In the genomic region with DNA sequence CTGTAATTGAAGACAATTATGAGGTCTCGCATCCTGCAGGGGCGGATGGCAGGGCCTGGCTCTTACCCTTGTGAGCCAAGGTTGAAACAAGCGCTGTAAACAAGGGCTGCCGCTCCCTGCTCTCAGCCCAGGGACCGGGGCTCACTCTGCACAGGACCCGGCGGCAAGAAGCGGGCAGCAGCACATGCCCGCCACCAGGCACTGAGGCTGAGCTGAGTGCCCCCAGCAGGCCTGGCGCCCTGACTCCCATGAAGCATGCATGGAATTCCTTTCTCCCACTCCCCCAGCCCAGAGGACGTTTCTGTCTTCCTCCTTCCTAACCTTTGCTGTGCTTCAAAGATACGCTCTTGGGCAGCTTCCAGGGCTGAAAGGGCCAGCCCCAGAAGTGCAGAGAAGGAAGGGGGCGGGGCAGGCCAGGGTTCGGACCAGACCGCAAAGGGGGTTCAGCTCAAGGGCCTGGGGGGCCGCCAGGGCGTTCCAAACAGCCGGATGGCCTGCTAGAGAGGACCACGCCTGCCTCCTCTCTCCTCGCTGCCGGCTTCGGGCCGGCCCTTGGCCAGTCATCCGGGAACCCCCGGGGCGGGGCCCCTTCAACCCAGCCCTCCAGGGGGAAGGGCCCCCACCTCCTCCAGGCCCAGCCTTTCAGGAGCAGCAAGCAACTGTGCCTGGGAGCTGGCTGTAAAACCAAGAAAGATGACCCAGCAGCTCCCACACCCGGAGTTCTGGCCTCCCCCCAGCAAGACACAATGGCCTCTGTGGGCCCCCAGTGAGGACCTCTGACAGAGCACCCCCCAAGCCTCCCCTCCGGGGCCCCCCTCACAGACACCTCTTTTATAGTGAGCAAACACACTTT, we compare ENCODE assay signal across 1 cellular context.
TF ChIP-seq lines count a peak whose summit lies in the region.

No MANE protein-coding gene starts in this region.

TF ChIP-seq in K562, 482 proteins besides CTCF, POLR2A, EP300 and RAD21 (continued from another document and continues in another):
- TF ChIP-seq, protein P1, sequence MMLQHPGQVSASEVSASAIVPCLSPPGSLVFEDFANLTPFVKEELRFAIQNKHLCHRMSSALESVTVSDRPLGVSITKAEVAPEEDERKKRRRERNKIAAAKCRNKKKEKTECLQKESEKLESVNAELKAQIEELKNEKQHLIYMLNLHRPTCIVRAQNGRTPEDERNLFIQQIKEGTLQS (IDR thresholded peaks at IDR 0.05): no peak
- TF ChIP-seq, protein P1 (CRISPR knock-in tag; conservative IDR thresholded peaks at IDR 0.05): no peak
- no peak for TF ChIP-seq ZZZ3 (IDR thresholded peaks at IDR 0.05)
- TF ChIP-seq ELF4 (CRISPR knock-in tag; IDR thresholded peaks at IDR 0.05): no peak
- TF ChIP-seq NFATC3 (IDR thresholded peaks at IDR 0.05): peak; percentile 75
- TF ChIP-seq GTF2A2 (tag; IDR thresholded peaks at IDR 0.05): no peak
- no peak for TF ChIP-seq RHOXF2B (CRISPR knock-in tag; conservative IDR thresholded peaks at IDR 0.05)
- TF ChIP-seq CREB1 (IDR thresholded peaks at IDR 0.05): no peak
- TF ChIP-seq CREB1 (CRISPR knock-in tag; IDR thresholded peaks at IDR 0.05): no peak
- peak; percentile 61; the same call in 1 of the 2 replicates for TF ChIP-seq RB1 (IDR thresholded peaks at IDR 0.05; ENCODE audit: low read depth)
- TF ChIP-seq, protein P2, sequence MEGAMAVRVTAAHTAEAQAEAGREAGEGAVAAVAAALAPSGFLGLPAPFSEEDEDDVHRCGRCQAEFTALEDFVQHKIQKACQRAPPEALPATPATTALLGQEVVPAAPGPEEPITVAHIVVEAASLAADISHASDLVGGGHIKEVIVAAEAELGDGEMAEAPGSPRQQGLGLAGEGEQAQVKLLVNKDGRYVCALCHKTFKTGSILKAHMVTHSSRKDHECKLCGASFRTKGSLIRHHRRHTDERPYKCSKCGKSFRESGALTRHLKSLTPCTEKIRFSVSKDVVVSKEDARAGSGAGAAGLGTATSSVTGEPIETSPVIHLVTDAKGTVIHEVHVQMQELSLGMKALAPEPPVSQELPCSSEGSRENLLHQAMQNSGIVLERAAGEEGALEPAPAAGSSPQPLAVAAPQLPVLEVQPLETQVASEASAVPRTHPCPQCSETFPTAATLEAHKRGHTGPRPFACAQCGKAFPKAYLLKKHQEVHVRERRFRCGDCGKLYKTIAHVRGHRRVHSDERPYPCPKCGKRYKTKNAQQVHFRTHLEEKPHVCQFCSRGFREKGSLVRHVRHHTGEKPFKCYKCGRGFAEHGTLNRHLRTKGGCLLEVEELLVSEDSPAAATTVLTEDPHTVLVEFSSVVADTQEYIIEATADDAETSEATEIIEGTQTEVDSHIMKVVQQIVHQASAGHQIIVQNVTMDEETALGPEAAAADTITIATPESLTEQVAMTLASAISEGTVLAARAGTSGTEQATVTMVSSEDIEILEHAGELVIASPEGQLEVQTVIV (CRISPR knock-in tag; IDR thresholded peaks at IDR 0.05; ENCODE audit: borderline replicate concordance): no peak
- TF ChIP-seq, protein P3, sequence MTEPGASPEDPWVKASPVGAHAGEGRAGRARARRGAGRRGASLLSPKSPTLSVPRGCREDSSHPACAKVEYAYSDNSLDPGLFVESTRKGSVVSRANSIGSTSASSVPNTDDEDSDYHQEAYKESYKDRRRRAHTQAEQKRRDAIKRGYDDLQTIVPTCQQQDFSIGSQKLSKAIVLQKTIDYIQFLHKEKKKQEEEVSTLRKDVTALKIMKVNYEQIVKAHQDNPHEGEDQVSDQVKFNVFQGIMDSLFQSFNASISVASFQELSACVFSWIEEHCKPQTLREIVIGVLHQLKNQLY (CRISPR knock-in tag; conservative IDR thresholded peaks at IDR 0.05): no peak
- TF ChIP-seq, protein P4, sequence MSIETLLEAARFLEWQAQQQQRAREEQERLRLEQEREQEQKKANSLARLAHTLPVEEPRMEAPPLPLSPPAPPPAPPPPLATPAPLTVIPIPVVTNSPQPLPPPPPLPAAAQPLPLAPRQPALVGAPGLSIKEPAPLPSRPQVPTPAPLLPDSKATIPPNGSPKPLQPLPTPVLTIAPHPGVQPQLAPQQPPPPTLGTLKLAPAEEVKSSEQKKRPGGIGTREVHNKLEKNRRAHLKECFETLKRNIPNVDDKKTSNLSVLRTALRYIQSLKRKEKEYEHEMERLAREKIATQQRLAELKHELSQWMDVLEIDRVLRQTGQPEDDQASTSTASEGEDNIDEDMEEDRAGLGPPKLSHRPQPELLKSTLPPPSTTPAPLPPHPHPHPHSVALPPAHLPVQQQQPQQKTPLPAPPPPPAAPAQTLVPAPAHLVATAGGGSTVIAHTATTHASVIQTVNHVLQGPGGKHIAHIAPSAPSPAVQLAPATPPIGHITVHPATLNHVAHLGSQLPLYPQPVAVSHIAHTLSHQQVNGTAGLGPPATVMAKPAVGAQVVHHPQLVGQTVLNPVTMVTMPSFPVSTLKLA (conservative IDR thresholded peaks at IDR 0.05): peak; percentile 59 to 69; a peak in 3 of 4 replicates
- peak; percentile 34; the same call in 1 of the 2 replicates for TF ChIP-seq MXI1 (IDR thresholded peaks at IDR 0.05; ENCODE audit: low read depth, low read length)
- no peak for TF ChIP-seq ZNF57 (CRISPR knock-in tag; IDR thresholded peaks at IDR 0.05)
- TF ChIP-seq NRF1 (conservative IDR thresholded peaks at IDR 0.05 in 1 of 2, IDR thresholded peaks at IDR 0.05 in 1 of 2): peak; percentile 41 to 55
- TF ChIP-seq, protein P5, sequence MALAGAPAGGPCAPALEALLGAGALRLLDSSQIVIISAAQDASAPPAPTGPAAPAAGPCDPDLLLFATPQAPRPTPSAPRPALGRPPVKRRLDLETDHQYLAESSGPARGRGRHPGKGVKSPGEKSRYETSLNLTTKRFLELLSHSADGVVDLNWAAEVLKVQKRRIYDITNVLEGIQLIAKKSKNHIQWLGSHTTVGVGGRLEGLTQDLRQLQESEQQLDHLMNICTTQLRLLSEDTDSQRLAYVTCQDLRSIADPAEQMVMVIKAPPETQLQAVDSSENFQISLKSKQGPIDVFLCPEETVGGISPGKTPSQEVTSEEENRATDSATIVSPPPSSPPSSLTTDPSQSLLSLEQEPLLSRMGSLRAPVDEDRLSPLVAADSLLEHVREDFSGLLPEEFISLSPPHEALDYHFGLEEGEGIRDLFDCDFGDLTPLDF (CRISPR knock-in tag; IDR thresholded peaks at IDR 0.05): no peak
- TF ChIP-seq TCF7 (IDR thresholded peaks at IDR 0.05; ENCODE audit: borderline replicate concordance): no peak
- no peak for TF ChIP-seq TCFL5 (CRISPR knock-in tag; conservative IDR thresholded peaks at IDR 0.05)
- no peak for TF ChIP-seq ZFP30 (CRISPR knock-in tag; IDR thresholded peaks at IDR 0.05; ENCODE audit: borderline replicate concordance)
- 0 out of 2 replicates have a peak, but pooled peaks have one; percentile 50 for TF ChIP-seq ZNF175 (CRISPR knock-in tag; IDR thresholded peaks at IDR 0.05; ENCODE audit: low read depth)
- TF ChIP-seq ETV6 (IDR thresholded peaks at IDR 0.05; ENCODE audit: borderline replicate concordance in 1 of 2, low read depth in 2 of 2, low read length in 1 of 2): peak in 1 of 2 experiments; percentile 39; a peak in 1 of 4 replicates
- no peak for TF ChIP-seq ETV6 (CRISPR knock-in tag; IDR thresholded peaks at IDR 0.05; ENCODE audit: borderline replicate concordance)
- TF ChIP-seq, protein P6, sequence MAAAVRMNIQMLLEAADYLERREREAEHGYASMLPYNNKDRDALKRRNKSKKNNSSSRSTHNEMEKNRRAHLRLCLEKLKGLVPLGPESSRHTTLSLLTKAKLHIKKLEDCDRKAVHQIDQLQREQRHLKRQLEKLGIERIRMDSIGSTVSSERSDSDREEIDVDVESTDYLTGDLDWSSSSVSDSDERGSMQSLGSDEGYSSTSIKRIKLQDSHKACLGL (CRISPR knock-in tag; IDR thresholded peaks at IDR 0.05; ENCODE audit: borderline replicate concordance, poor library complexity, severe bottlenecking): no peak
- peak; percentile 59; the same call in 1 of the 2 replicates for TF ChIP-seq TEAD4 (IDR thresholded peaks at IDR 0.05; ENCODE audit: low read length)
- no peak for TF ChIP-seq TEAD4 (CRISPR knock-in tag; IDR thresholded peaks at IDR 0.05; ENCODE audit: borderline replicate concordance)
- TF ChIP-seq BRF1 (IDR thresholded peaks at IDR 0.05; ENCODE audit: borderline replicate concordance, extremely low read depth, insufficient read length): no peak
- no peak for TF ChIP-seq ZNF561 (CRISPR knock-in tag; conservative IDR thresholded peaks at IDR 0.05)
- no peak for TF ChIP-seq RAD51 (IDR thresholded peaks at IDR 0.05; ENCODE audit: borderline replicate concordance, low read depth)
- TF ChIP-seq RBM14 (IDR thresholded peaks at IDR 0.05; ENCODE audit: borderline replicate concordance, insufficient read depth, low read depth, low read length): no peak
- TF ChIP-seq, protein P7, sequence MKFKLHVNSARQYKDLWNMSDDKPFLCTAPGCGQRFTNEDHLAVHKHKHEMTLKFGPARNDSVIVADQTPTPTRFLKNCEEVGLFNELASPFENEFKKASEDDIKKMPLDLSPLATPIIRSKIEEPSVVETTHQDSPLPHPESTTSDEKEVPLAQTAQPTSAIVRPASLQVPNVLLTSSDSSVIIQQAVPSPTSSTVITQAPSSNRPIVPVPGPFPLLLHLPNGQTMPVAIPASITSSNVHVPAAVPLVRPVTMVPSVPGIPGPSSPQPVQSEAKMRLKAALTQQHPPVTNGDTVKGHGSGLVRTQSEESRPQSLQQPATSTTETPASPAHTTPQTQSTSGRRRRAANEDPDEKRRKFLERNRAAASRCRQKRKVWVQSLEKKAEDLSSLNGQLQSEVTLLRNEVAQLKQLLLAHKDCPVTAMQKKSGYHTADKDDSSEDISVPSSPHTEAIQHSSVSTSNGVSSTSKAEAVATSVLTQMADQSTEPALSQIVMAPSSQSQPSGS (CRISPR knock-in tag; IDR thresholded peaks at IDR 0.05): no peak
- TF ChIP-seq KDM5B (IDR thresholded peaks at IDR 0.05; ENCODE audit: insufficient replicate concordance, low read depth, low read length): peak; percentile 26
- TF ChIP-seq SAP30 (IDR thresholded peaks at IDR 0.05; ENCODE audit: borderline replicate concordance, insufficient read depth, low read depth, low read length, poor library complexity, severe bottlenecking): no peak
- TF ChIP-seq SMAD4 (CRISPR knock-in tag; conservative IDR thresholded peaks at IDR 0.05): peak; percentile 87
- TF ChIP-seq ZNF707 (CRISPR knock-in tag; conservative IDR thresholded peaks at IDR 0.05): no peak
- no peak for TF ChIP-seq MTA2 (IDR thresholded peaks at IDR 0.05; ENCODE audit: low read depth)
- TF ChIP-seq THRAP3 (IDR thresholded peaks at IDR 0.05; ENCODE audit: borderline replicate concordance): no peak
- no peak for TF ChIP-seq ZNF77 (CRISPR knock-in tag; IDR thresholded peaks at IDR 0.05)
- TF ChIP-seq, protein P8, sequence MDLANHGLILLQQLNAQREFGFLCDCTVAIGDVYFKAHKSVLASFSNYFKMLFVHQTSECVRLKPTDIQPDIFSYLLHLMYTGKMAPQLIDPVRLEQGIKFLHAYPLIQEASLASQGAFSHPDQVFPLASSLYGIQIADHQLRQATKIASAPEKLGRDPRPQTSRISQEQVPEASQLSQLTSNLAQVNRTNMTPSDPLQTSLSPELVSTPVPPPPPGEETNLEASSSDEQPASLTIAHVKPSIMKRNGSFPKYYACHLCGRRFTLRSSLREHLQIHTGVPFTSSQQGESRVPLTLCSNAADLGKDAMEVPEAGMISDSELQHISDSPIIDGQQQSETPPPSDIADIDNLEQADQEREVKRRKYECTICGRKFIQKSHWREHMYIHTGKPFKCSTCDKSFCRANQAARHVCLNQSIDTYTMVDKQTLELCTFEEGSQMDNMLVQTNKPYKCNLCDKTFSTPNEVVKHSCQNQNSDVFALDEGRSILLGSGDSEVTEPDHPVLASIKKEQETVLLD (IDR thresholded peaks at IDR 0.05): no peak
- TF ChIP-seq, protein P9, sequence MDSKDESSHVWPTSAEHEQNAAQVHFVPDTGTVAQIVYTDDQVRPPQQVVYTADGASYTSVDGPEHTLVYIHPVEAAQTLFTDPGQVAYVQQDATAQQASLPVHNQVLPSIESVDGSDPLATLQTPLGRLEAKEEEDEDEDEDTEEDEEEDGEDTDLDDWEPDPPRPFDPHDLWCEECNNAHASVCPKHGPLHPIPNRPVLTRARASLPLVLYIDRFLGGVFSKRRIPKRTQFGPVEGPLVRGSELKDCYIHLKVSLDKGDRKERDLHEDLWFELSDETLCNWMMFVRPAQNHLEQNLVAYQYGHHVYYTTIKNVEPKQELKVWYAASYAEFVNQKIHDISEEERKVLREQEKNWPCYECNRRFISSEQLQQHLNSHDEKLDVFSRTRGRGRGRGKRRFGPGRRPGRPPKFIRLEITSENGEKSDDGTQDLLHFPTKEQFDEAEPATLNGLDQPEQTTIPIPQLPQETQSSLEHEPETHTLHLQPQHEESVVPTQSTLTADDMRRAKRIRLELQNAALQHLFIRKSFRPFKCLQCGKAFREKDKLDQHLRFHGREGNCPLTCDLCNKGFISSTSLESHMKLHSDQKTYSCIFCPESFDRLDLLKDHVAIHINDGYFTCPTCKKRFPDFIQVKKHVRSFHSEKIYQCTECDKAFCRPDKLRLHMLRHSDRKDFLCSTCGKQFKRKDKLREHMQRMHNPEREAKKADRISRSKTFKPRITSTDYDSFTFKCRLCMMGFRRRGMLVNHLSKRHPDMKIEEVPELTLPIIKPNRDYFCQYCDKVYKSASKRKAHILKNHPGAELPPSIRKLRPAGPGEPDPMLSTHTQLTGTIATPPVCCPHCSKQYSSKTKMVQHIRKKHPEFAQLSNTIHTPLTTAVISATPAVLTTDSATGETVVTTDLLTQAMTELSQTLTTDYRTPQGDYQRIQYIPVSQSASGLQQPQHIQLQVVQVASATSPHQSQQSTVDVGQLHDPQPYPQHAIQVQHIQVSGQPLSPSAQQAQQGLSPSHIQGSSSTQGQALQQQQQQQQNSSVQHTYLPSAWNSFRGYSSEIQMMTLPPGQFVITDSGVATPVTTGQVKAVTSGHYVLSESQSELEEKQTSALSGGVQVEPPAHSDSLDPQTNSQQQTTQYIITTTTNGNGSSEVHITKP (IDR thresholded peaks at IDR 0.05; ENCODE audit: partially characterized antibody): peak; percentile 70
- TF ChIP-seq MAFG (tag; conservative IDR thresholded peaks at IDR 0.05): no peak
- TF ChIP-seq HCFC1 (IDR thresholded peaks at IDR 0.05; ENCODE audit: low read depth, low read length): no peak
- TF ChIP-seq, protein P10, sequence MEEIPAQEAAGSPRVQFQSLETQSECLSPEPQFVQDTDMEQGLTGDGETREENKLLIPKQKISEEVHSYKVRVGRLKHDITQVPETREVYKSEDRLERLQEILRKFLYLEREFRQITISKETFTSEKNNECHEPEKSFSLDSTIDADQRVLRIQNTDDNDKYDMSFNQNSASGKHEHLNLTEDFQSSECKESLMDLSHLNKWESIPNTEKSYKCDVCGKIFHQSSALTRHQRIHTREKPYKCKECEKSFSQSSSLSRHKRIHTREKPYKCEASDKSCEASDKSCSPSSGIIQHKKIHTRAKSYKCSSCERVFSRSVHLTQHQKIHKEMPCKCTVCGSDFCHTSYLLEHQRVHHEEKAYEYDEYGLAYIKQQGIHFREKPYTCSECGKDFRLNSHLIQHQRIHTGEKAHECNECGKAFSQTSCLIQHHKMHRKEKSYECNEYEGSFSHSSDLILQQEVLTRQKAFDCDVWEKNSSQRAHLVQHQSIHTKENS (CRISPR knock-in tag; IDR thresholded peaks at IDR 0.05): no peak
- TF ChIP-seq CBFA2T2 (conservative IDR thresholded peaks at IDR 0.05): 0 out of 2 replicates have a peak, but pooled peaks have one; percentile 18
